In genomic region chr1:207752456-207753132, GRCh38 we compare ENCODE assay signal across 1 cellular context.
A peak's percentile ranks its signal among the peaks of the same experiment; 100 is the strongest.
TF ChIP-seq lines count a peak whose summit lies in the region.

No MANE protein-coding gene starts in this region.

TF ChIP-seq in K562, 482 proteins besides CTCF, POLR2A, EP300 and RAD21 (continued from another document and continues in another):
- TF ChIP-seq ETS1 (conservative IDR thresholded peaks at IDR 0.05; ENCODE audit: control insufficient read depth, low read depth, low read length) (no peak; the same call in 1 of the 2 replicates), PML (IDR thresholded peaks at IDR 0.05; ENCODE audit: low read length) (no peak), RUNX1 (IDR thresholded peaks at IDR 0.05; ENCODE audit: low read depth) (no peak), MNT (conservative IDR thresholded peaks at IDR 0.05) (no peak; a peak in 1 of 4 replicates), ZNF354B (CRISPR knock-in tag; IDR thresholded peaks at IDR 0.05) (no peak), NFATC3 (IDR thresholded peaks at IDR 0.05) (no peak), OTX1 (CRISPR knock-in tag; IDR thresholded peaks at IDR 0.05) (peak; percentile 69; the same call in 1 of the 2 replicates), ARID2 (IDR thresholded peaks at IDR 0.05) (no peak), ARHGAP35 (IDR thresholded peaks at IDR 0.05; ENCODE audit: partially characterized antibody) (no peak), RBBP5 (IDR thresholded peaks at IDR 0.05; ENCODE audit: borderline replicate concordance, insufficient read depth, low read length, poor library complexity, severe bottlenecking) (peak; percentile 37), RBM17 (IDR thresholded peaks at IDR 0.05; ENCODE audit: borderline replicate concordance, low read depth, low read length) (no peak), HMG20B (CRISPR knock-in tag; IDR thresholded peaks at IDR 0.05) (no peak), HDAC2 (IDR thresholded peaks at IDR 0.05) (no peak), CGGBP1 (CRISPR knock-in tag; IDR thresholded peaks at IDR 0.05) (no peak), ZNF174 (CRISPR knock-in tag; IDR thresholded peaks at IDR 0.05) (no peak), ZNF232 (CRISPR knock-in tag; IDR thresholded peaks at IDR 0.05) (peak; percentile 85; the same call in 1 of the 2 replicates), ZNF431 (CRISPR knock-in tag; IDR thresholded peaks at IDR 0.05) (0 out of 2 replicates have a peak, but pooled peaks have one; percentile 50), ZNF184 (CRISPR knock-in tag; IDR thresholded peaks at IDR 0.05) (no peak), FOXK1 (CRISPR knock-in tag; IDR thresholded peaks at IDR 0.05; ENCODE audit: borderline replicate concordance) (no peak), ASH1L (IDR thresholded peaks at IDR 0.05; ENCODE audit: borderline replicate concordance, low read depth, partially characterized antibody) (no peak), HOMEZ (CRISPR knock-in tag; IDR thresholded peaks at IDR 0.05) (no peak), HDAC1 (IDR thresholded peaks at IDR 0.05) (peak in 1 of 2 experiments; percentile 47; a peak in 1 of 4 replicates), ZNF583 (CRISPR knock-in tag; IDR thresholded peaks at IDR 0.05) (no peak), UBTF (IDR thresholded peaks at IDR 0.05; ENCODE audit: borderline replicate concordance in 1 of 2, low read depth in 2 of 2, low read length in 2 of 2) (no peak; a peak in 1 of 4 replicates), HNRNPH1 (optimal IDR thresholded peaks at IDR 0.05; ENCODE audit: low read depth, low read length) (no peak), STAT5A (IDR thresholded peaks at IDR 0.05; ENCODE audit: borderline replicate concordance, low read length) (no peak), ARID3A (IDR thresholded peaks at IDR 0.05; ENCODE audit: borderline replicate concordance, low read depth, low read length) (no peak), SUPT5H (IDR thresholded peaks at IDR 0.05) (no peak), MEF2D (tag; conservative IDR thresholded peaks at IDR 0.05; ENCODE audit: low read depth) (no peak), SP2 (IDR thresholded peaks at IDR 0.05; ENCODE audit: extremely low read depth, low read depth, low read length, poor library complexity, severe bottlenecking) (no peak), DPF2 (IDR thresholded peaks at IDR 0.05) (no peak), KLF13 (tag; IDR thresholded peaks at IDR 0.05; ENCODE audit: borderline replicate concordance, low read depth) (no peak), RBM15 (IDR thresholded peaks at IDR 0.05; ENCODE audit: insufficient read depth, low read length) (no peak), TFE3 (CRISPR knock-in tag; IDR thresholded peaks at IDR 0.05) (no peak), ZKSCAN1 (IDR thresholded peaks at IDR 0.05; ENCODE audit: low read depth, low read length) (0 out of 2 replicates have a peak, but pooled peaks have one; percentile 25), THRA (IDR thresholded peaks at IDR 0.05) (no peak), RNF2 (IDR thresholded peaks at IDR 0.05) (no peak), CTCFL (IDR thresholded peaks at IDR 0.05; ENCODE audit: borderline replicate concordance, insufficient read depth, low read depth, low read length, poor library complexity, severe bottlenecking) (no peak), ARID4B (CRISPR knock-in tag; IDR thresholded peaks at IDR 0.05) (peak; percentile 55; the same call in 1 of the 2 replicates), BRD4 (IDR thresholded peaks at IDR 0.05) (no peak), JUNB (CRISPR knock-in tag; conservative IDR thresholded peaks at IDR 0.05) (no peak), HLTF (IDR thresholded peaks at IDR 0.05) (no peak), XRCC3 (IDR thresholded peaks at IDR 0.05) (no peak), RBM14 (IDR thresholded peaks at IDR 0.05; ENCODE audit: borderline replicate concordance, insufficient read depth, low read depth, low read length) (0 out of 2 replicates have a peak, but pooled peaks have one; percentile 38), PHB2 (IDR thresholded peaks at IDR 0.05; ENCODE audit: low read depth) (no peak)
